8 cellular contexts compared by ENCODE assay signal in genomic region chr9:134406366-134407122, GRCh38.
DNase-seq lines count a peak whose midpoint lies in the region; TF ChIP-seq lines count a peak whose summit lies in the region.

No MANE protein-coding gene starts in this region.

- peaks cover 54% of the 10 kb centered on the region for H3K4me1 ChIP-seq in OCI-LY3 (ENCODE audit: low read length)
- peaks cover 29% of the 10 kb centered on the region for H3K4me1 ChIP-seq in rectal smooth muscle tissue (ENCODE audit: control insufficient read depth, insufficient read depth, low read length)

- no peak for TF ChIP-seq CTCF in OCI-LY3 (IDR thresholded peaks at IDR 0.05; ENCODE audit: low read depth, low read length)
- no peak for TF ChIP-seq CTCF in epithelial cell of proximal tubule (conservative IDR thresholded peaks at IDR 0.05; ENCODE audit: low read depth, low read length)

- H3K27ac ChIP-seq in OCI-LY3 (ENCODE audit: low read length) (peak overlapping the region; percentile 32), rectal smooth muscle tissue (ENCODE audit: low read depth, low read length) (no peak overlapping the region)

- H3K79me2 ChIP-seq in OCI-LY3 (ENCODE audit: low read length) = peaks cover 6% of the 10 kb centered on the region; the same call in 1 of the 2 replicates

- DNase-seq in EH (ENCODE audit: low read depth) (peak; percentile 14), epithelial cell of proximal tubule (ENCODE audit: low read depth) (no peak), NCI-H1436 treated with DMSO at 0.1 percent for 48 hours (lab: John Stamatoyannopoulos, UW) (no peak), mucosa of gallbladder (ENCODE audit: low spot score) (no peak), globus pallidus (ENCODE audit: low spot score) (no peak), DMS 273 treated with DMSO at 0.1 percent for 48 hours (lab: John Stamatoyannopoulos, UW) (no peak)

- H3K9me3 ChIP-seq in OCI-LY3 (ENCODE audit: insufficient read depth, low read length) = no peaks in the 10 kb centered on the region

- no peak overlapping the region for H2AFZ ChIP-seq in OCI-LY3 (ENCODE audit: low read depth, low read length)

- peak overlapping the region; percentile 95 for H3K4me2 ChIP-seq in OCI-LY3 (ENCODE audit: low read length)

- H3K4me3 ChIP-seq in OCI-LY3 (ENCODE audit: low read length) = peak overlapping the region; percentile 68
- H3K4me3 ChIP-seq in epithelial cell of proximal tubule (ENCODE audit: low read depth, low read length) = peak overlapping the region; percentile 35
- H3K4me3 ChIP-seq in rectal smooth muscle tissue (ENCODE audit: low read length) = peak overlapping the region; percentile 59

- H4K20me1 ChIP-seq in OCI-LY3 (ENCODE audit: insufficient read depth, low read length) = peaks cover 80% of the 10 kb centered on the region

- H3K9ac ChIP-seq in OCI-LY3 (ENCODE audit: low read length) (peak overlapping the region; percentile 41), rectal smooth muscle tissue (ENCODE audit: low read length) (no peak overlapping the region)

- H3K27me3 ChIP-seq in OCI-LY3 (ENCODE audit: low read depth, low read length) (no peaks in the 10 kb centered on the region), rectal smooth muscle tissue (ENCODE audit: control insufficient read depth, insufficient read depth, low read length) (no peaks in the 10 kb centered on the region)

- peaks cover 37% of the 10 kb centered on the region for H3K36me3 ChIP-seq in OCI-LY3 (replicated peaks; ENCODE audit: low read depth, low read length)
- no peaks in the 10 kb centered on the region for H3K36me3 ChIP-seq in rectal smooth muscle tissue (ENCODE audit: control insufficient read depth, insufficient read depth, low read length)
